ENCODE assay signal across 28 cellular contexts in genomic region chr1:78520216-78520615, GRCh38. TPM values are rescaled to one million over a fixed set of nuclear protein-coding genes. Genes with fewer than 3 reads are reported as not detected.
"Had no signal": no experiment of that assay in that cellular context is flagged by ENCODE, and none has a peak within 500 bp of the region (broad histone marks: within the 10 kb centered on the region; RNA-seq: fewer than 3 reads in every experiment).

No MANE protein-coding gene starts in this region.

- H3K9me3 Mint-ChIP-seq: activated B cell treated with CpG ODN at 0.5 μM for 24 hours; activated CD8-positive, alpha-beta T cell treated with anti-CD3 and anti-CD28 coated beads for 36 hours; activated naive CD4-positive, alpha-beta T cell treated with anti-CD3 and anti-CD28 coated beads, Interleukin-2, amount 50 U/mL, for 72 hours; activated T-helper 2 cell treated with anti-CD3 and anti-CD28 coated beads, Interferon-gamma antibody, Interleukin-2, Interleukin-4, amounts not matched to agents 10 μg/mL and 5 μg/mL and 100 μg/mL, durations not matched to agents 14 hours and 24 hours and 36 hours; central memory CD8-positive, alpha-beta T cell; dendritic cell treated with granulocyte-macrophage colony-stimulating factor and Interleukin-4, amounts not matched to agents 40 ng/mL and 50 ng/mL, for 4 days; endodermal cell; nephron; stimulated activated effector memory CD8-positive, alpha-beta T cell treated with anti-CD3 and anti-CD28 coated beads, Interleukin-12 subunit alpha, Interleukin-12 subunit beta, amount 100 ng/mL, for 72 hours; stimulated activated naive CD8-positive, alpha-beta T cell treated with anti-CD3 and anti-CD28 coated beads, Interleukin-15, Interleukin-2, amounts not matched to agents 100 ng/mL and 50 ng/mL, for 24 hours; type B pancreatic cell had no signal

- DNase-seq: activated B cell treated with CpG ODN at 0.5 μM for 24 hours; activated CD4-positive, alpha-beta T cell treated with anti-CD3 and anti-CD28 coated beads, Interleukin-2, amount 50 U/mL, for 1 hour; activated CD8-positive, alpha-beta T cell treated with anti-CD3 and anti-CD28 coated beads for 36 hours; activated naive CD4-positive, alpha-beta T cell; activated T-cell treated with anti-CD3 and anti-CD28 coated beads, Interleukin-2, amount 50 U/mL, for 48 hours; anterior cingulate cortex; endodermal cell; heart right ventricle; kidney glomerular epithelial cell; left lung; lower lobe of right lung; mesendoderm; right lobe of liver; stimulated activated CD4-positive, alpha-beta T cell treated with anti-CD3 and anti-CD28 coated beads, Interleukin-4, amount 100 ng/mL, for 24 hours; substantia nigra; T-helper 2 cell; uterus had no signal

- H3K4me1 ChIP-seq: heart right ventricle, left lung, lower lobe of right lung, right lobe of liver, uterus had no signal

- ATAC-seq: activated CD8-positive, alpha-beta T cell treated with anti-CD3 and anti-CD28 coated beads for 36 hours; activated naive CD4-positive, alpha-beta T cell treated with anti-CD3 and anti-CD28 coated beads, Interleukin-2, amount 50 U/mL, for 72 hours; esophagus mucosa; heart right ventricle; left lung; lower lobe of right lung; right lobe of liver; stimulated activated effector memory CD8-positive, alpha-beta T cell treated with anti-CD3 and anti-CD28 coated beads, Interleukin-12 subunit alpha, Interleukin-12 subunit beta, amount 100 ng/mL, for 72 hours had no signal

- H3K36me3 Mint-ChIP-seq: activated naive CD4-positive, alpha-beta T cell treated with anti-CD3 and anti-CD28 coated beads, Interleukin-2, amount 50 U/mL, for 72 hours; stimulated activated effector memory CD8-positive, alpha-beta T cell treated with anti-CD3 and anti-CD28 coated beads, Interleukin-12 subunit alpha, Interleukin-12 subunit beta, amount 100 ng/mL, for 72 hours; type B pancreatic cell had no signal

- H3K4me3 Mint-ChIP-seq: activated B cell treated with CpG ODN at 0.5 μM for 24 hours; activated CD8-positive, alpha-beta T cell treated with anti-CD3 and anti-CD28 coated beads for 36 hours; central memory CD8-positive, alpha-beta T cell; dendritic cell treated with granulocyte-macrophage colony-stimulating factor and Interleukin-4, amounts not matched to agents 40 ng/mL and 50 ng/mL, for 4 days; endodermal cell; nephron; stimulated activated effector memory CD8-positive, alpha-beta T cell treated with anti-CD3 and anti-CD28 coated beads, Interleukin-12 subunit alpha, Interleukin-12 subunit beta, amount 100 ng/mL, for 72 hours; stimulated activated naive CD8-positive, alpha-beta T cell treated with anti-CD3 and anti-CD28 coated beads, Interleukin-15, Interleukin-2, amounts not matched to agents 100 ng/mL and 50 ng/mL, for 24 hours; type B pancreatic cell had no signal

- FAIRE-seq: bronchial epithelial cell had no signal

- H3K27me3 ChIP-seq: left lung, right lobe of liver, uterus had no signal

- H3K9me3 ChIP-seq: heart right ventricle, left lung, lower lobe of right lung, right lobe of liver, uterus had no signal

- H3K4me3 ChIP-seq: heart right ventricle, left lung, lower lobe of right lung, right lobe of liver, skin epidermis, uterus had no signal

- H3K27me3 Mint-ChIP-seq: activated B cell treated with CpG ODN at 0.5 μM for 24 hours; activated CD8-positive, alpha-beta T cell treated with anti-CD3 and anti-CD28 coated beads for 36 hours; dendritic cell treated with granulocyte-macrophage colony-stimulating factor and Interleukin-4, amounts not matched to agents 40 ng/mL and 50 ng/mL, for 4 days; type B pancreatic cell had no signal

- H3K36me3 ChIP-seq: heart right ventricle, left lung, lower lobe of right lung, right lobe of liver, uterus had no signal

- H3K27ac Mint-ChIP-seq: activated B cell treated with CpG ODN at 0.5 μM for 24 hours; activated CD8-positive, alpha-beta T cell treated with anti-CD3 and anti-CD28 coated beads for 36 hours; activated naive CD4-positive, alpha-beta T cell treated with anti-CD3 and anti-CD28 coated beads, Interleukin-2, amount 50 U/mL, for 72 hours; activated T-helper 2 cell treated with anti-CD3 and anti-CD28 coated beads, Interferon-gamma antibody, Interleukin-2, Interleukin-4, amounts not matched to agents 10 μg/mL and 5 μg/mL and 100 μg/mL, durations not matched to agents 14 hours and 24 hours and 36 hours; dendritic cell treated with granulocyte-macrophage colony-stimulating factor and Interleukin-4, amounts not matched to agents 40 ng/mL and 50 ng/mL, for 4 days; endodermal cell; nephron; stimulated activated effector memory CD8-positive, alpha-beta T cell treated with anti-CD3 and anti-CD28 coated beads, Interleukin-12 subunit alpha, Interleukin-12 subunit beta, amount 100 ng/mL, for 72 hours; stimulated activated naive CD8-positive, alpha-beta T cell treated with anti-CD3 and anti-CD28 coated beads, Interleukin-15, Interleukin-2, amounts not matched to agents 100 ng/mL and 50 ng/mL, for 24 hours; type B pancreatic cell had no signal

- H3K4me1 Mint-ChIP-seq: activated B cell treated with CpG ODN at 0.5 μM for 24 hours; central memory CD8-positive, alpha-beta T cell; endodermal cell; nephron; stimulated activated effector memory CD8-positive, alpha-beta T cell treated with anti-CD3 and anti-CD28 coated beads, Interleukin-12 subunit alpha, Interleukin-12 subunit beta, amount 100 ng/mL, for 72 hours had no signal

- H3K27ac ChIP-seq: heart right ventricle, left lung, lower lobe of right lung, right lobe of liver, skin epidermis, uterus had no signal

RNA-seq across cellular contexts. Expression of gene PTGFR, which starts 29.4 kb away (rescaled TPM):
- total RNA-seq: activated B cell treated with CpG ODN at 0.5 μM for 24 hours; activated CD8-positive, alpha-beta T cell treated with anti-CD3 and anti-CD28 coated beads for 36 hours; activated naive CD4-positive, alpha-beta T cell treated with anti-CD3 and anti-CD28 coated beads, Interleukin-2, amount 50 U/mL, for 72 hours; activated T-helper 2 cell treated with anti-CD3 and anti-CD28 coated beads, Interferon-gamma antibody, Interleukin-2, Interleukin-4, amounts not matched to agents 10 μg/mL and 5 μg/mL and 100 μg/mL, durations not matched to agents 14 hours and 24 hours and 36 hours had no signal
